Comparison of ENCODE assay signal across 9 cellular contexts in the genomic region with DNA sequence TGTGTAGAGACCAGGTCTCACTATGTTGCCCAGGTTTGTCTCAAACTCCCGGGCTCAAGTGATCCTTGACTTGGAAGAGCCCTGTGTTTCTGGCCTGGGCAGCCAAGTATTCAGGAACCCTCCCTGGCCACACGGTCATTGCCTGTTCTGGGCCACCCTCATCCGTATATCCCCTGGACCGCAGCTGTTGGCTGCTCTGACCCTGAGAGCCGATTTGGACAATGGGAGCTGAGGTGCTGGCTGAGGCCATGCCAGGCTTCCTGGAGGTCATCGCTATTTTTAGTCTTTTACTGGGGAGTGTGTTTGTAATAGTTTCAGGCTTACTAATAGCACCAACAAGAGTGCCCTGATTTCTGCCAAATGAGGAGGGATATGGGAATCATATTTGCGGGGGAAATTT.
DNase-seq lines count a peak whose midpoint lies in the region; ATAC-seq and TF ChIP-seq lines count a peak whose summit lies in the region.
"Had no signal": no experiment of that assay in that cellular context is flagged by ENCODE, and none has a peak within 500 bp of the region (broad histone marks: within the 10 kb centered on the region; RNA-seq: fewer than 3 reads in every experiment).

No MANE protein-coding gene starts in this region.

- no peaks in the 10 kb centered on the region for H3K36me3 Mint-ChIP-seq in activated T-cell treated with anti-CD3 and anti-CD28 coated beads, Interleukin-2, amount 50 U/mL, for 72 hours (ENCODE audit: insufficient read depth in 2 of 2)
- H3K36me3 Mint-ChIP-seq in chondrocyte (ENCODE audit: low read depth): no peaks in the 10 kb centered on the region

- H2BK15ac ChIP-seq in mesenchymal stem cell (ENCODE audit: low read depth, poor library complexity, severe bottlenecking): no peak overlapping the region

- H3K27me3 ChIP-seq in mesenchymal stem cell (ENCODE audit: control insufficient read depth in 1 of 2, insufficient read depth in 1 of 2, low read length in 2 of 2) (no peaks in the 10 kb centered on the region), uterus (no peaks in the 10 kb centered on the region)

- no peak overlapping the region for H2AFZ ChIP-seq in mesenchymal stem cell (ENCODE audit: low read depth, low read length)

- intact Hi-C loops in uterus (cut with DNase I; ENCODE audit: low total_unique reads): no loop called here

- no peak overlapping the region for H3K23ac ChIP-seq in mesenchymal stem cell (ENCODE audit: low read length in 2 of 2)

- no peak overlapping the region for H3K27ac ChIP-seq in mesenchymal stem cell (ENCODE audit: low read length, poor library complexity, severe bottlenecking)
- H3K27ac ChIP-seq in uterus: peak overlapping the region; percentile 36 to 48
- H3K27ac ChIP-seq: VCaP had no signal

- no peaks in the 10 kb centered on the region for H3K27me3 Mint-ChIP-seq in activated T-cell treated with anti-CD3 and anti-CD28 coated beads, Interleukin-2, amount 50 U/mL, for 72 hours (ENCODE audit: low read depth)
- no peaks in the 10 kb centered on the region for H3K27me3 Mint-ChIP-seq in chondrocyte (ENCODE audit: low read depth)

- ATAC-seq in activated T-cell treated with anti-CD3 and anti-CD28 coated beads, Interleukin-2, amount 50 U/mL, for 72 hours (replicated peaks in 1 of 2): no peak
- no peak for ATAC-seq in GM21360 (IDR thresholded peaks at IDR 0.05; ENCODE audit: unreplicated experiment)

- H3K4me1 ChIP-seq in mesenchymal stem cell (ENCODE audit: control insufficient read depth, insufficient read depth, low read depth, low read length): peaks cover 18% of the 10 kb centered on the region
- H3K4me1 ChIP-seq in uterus: no peaks in the 10 kb centered on the region

- H3K4me1 Mint-ChIP-seq in activated T-cell treated with anti-CD3 and anti-CD28 coated beads, Interleukin-2, amount 50 U/mL, for 72 hours (ENCODE audit: low read depth): peaks cover 10% of the 10 kb centered on the region
- H3K4me1 Mint-ChIP-seq in chondrocyte (ENCODE audit: low read depth): peaks cover 22% of the 10 kb centered on the region

- no peak overlapping the region for H3K27ac Mint-ChIP-seq in activated T-cell treated with anti-CD3 and anti-CD28 coated beads, Interleukin-2, amount 50 U/mL, for 72 hours
- no peak overlapping the region for H3K27ac Mint-ChIP-seq in chondrocyte (ENCODE audit: unreplicated experiment)

- no peak overlapping the region for H4K8ac ChIP-seq in mesenchymal stem cell (ENCODE audit: low read length)

- H3K14ac ChIP-seq in mesenchymal stem cell (ENCODE audit: low read length in 2 of 2): no peak overlapping the region

- no peaks in the 10 kb centered on the region for H3K79me1 ChIP-seq in mesenchymal stem cell (replicated peaks; ENCODE audit: low read length, poor library complexity, severe bottlenecking)

- H2AK5ac ChIP-seq in mesenchymal stem cell (ENCODE audit: low read length, severe bottlenecking): no peak overlapping the region

- H3K9ac ChIP-seq in mesenchymal stem cell (ENCODE audit: low read length): peak overlapping the region; percentile 11

- H3K4me3 ChIP-seq in mesenchymal stem cell (ENCODE audit: insufficient read depth in 1 of 2, low read depth in 1 of 2, low read length in 2 of 2) (peak overlapping the region in 1 of 2 experiments; percentile 65), uterus (no peak overlapping the region)

- no peak overlapping the region for H2BK5ac ChIP-seq in mesenchymal stem cell (ENCODE audit: low read depth, low read length, poor library complexity, severe bottlenecking)

- TF ChIP-seq POLR2A in uterus (IDR thresholded peaks at IDR 0.05): no peak

- 75% methylated on average over 6 of the region's 7 CpGs for WGBS in mesenchymal stem cell

- H2BK120ac ChIP-seq in mesenchymal stem cell (ENCODE audit: low read depth, low read length): no peak overlapping the region

- DNase-seq in activated T-cell treated with anti-CD3 and anti-CD28 coated beads, Interleukin-2, amount 50 U/mL, for 72 hours: no peak
- DNase-seq in activated T-cell treated with anti-CD3 and anti-CD28 coated beads, Interleukin-2, amount 50 U/mL, for 48 hours: no peak
- DNase-seq in chondrocyte (ENCODE audit: low spot score) (peak; percentile 33), mesenchymal stem cell (no peak), uterus (peak in 1 of 2 donors; percentile 20), iPS-NIHi11 (ENCODE audit: low spot score) (no peak)
- DNase-seq in stimulated activated naive CD4-positive, alpha-beta T cell treated with Interleukin-2 at 50 U/mL for 16 hours (lab: John Stamatoyannopoulos, UW): no peak

- no peaks in the 10 kb centered on the region for H3K9me3 ChIP-seq in mesenchymal stem cell (ENCODE audit: control insufficient read depth, low read length)
- no peaks in the 10 kb centered on the region for H3K9me3 ChIP-seq in uterus

- TF ChIP-seq CTCF in chondrocyte (IDR thresholded peaks at IDR 0.05): no peak
- TF ChIP-seq CTCF in uterus (IDR thresholded peaks at IDR 0.05): no peak

- no peak overlapping the region for H4K91ac ChIP-seq in mesenchymal stem cell (ENCODE audit: low read length)

- H3K4me2 ChIP-seq in mesenchymal stem cell (ENCODE audit: low read length, poor library complexity, severe bottlenecking): peak overlapping the region; percentile 47

- H3K9me3 Mint-ChIP-seq in activated T-cell treated with anti-CD3 and anti-CD28 coated beads, Interleukin-2, amount 50 U/mL, for 72 hours: no peaks in the 10 kb centered on the region
- no peaks in the 10 kb centered on the region for H3K9me3 Mint-ChIP-seq in chondrocyte (ENCODE audit: low read depth)

- H2BK12ac ChIP-seq in mesenchymal stem cell (ENCODE audit: low read length in 2 of 2): no peak overlapping the region

- H3K36me3 ChIP-seq in mesenchymal stem cell (ENCODE audit: control insufficient read depth in 1 of 2, insufficient read depth in 2 of 2, low read depth in 1 of 2, low read length in 2 of 2): no peaks in the 10 kb centered on the region
- H3K36me3 ChIP-seq in uterus: no peaks in the 10 kb centered on the region

- peak overlapping the region; percentile 49 to 68 for H3K4me3 Mint-ChIP-seq in activated T-cell treated with anti-CD3 and anti-CD28 coated beads, Interleukin-2, amount 50 U/mL, for 72 hours
- H3K4me3 Mint-ChIP-seq in chondrocyte (ENCODE audit: unreplicated experiment): peak overlapping the region; percentile 40

- H3K18ac ChIP-seq in mesenchymal stem cell (ENCODE audit: low read depth in 1 of 2, low read length in 2 of 2): no peak overlapping the region

- H3K4ac ChIP-seq in mesenchymal stem cell (ENCODE audit: low read depth in 1 of 2, low read length in 2 of 2): no peak overlapping the region
